ENCODE assay signal across 11 cellular contexts in the genomic region with DNA sequence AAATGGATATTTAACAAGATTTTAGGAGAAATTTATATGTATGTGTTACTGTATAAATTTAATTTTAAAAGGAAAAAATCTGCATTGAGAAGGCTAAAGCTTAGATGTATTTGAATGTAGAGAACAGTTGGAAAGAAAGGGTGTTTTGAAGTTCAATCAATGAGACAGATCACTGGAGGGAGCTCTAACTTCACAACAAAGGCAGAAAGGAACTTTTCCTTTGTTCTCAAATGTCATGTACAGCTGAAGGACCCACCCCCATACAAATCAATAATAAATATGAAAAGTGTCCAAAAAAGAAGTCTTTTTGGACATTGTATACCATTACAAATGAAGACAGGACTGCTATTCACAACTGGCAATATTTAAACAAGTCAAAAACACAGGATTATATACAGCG.
DNase-seq lines count a peak whose midpoint lies in the region; ATAC-seq and TF ChIP-seq lines count a peak whose summit lies in the region.
"Had no signal": no experiment of that assay in that cellular context is flagged by ENCODE, and none has a peak within 500 bp of the region (broad histone marks: within the 10 kb centered on the region; RNA-seq: fewer than 3 reads in every experiment).

No MANE protein-coding gene starts in this region.

- H3K36me3 ChIP-seq in neural cell (ENCODE audit: insufficient read depth, low read length), result no peaks in the 10 kb centered on the region

- H3K4me2 ChIP-seq in neural cell (ENCODE audit: low read length), result no peak overlapping the region

- TF ChIP-seq CTCF in GM13977 (IDR thresholded peaks at IDR 0.05; ENCODE audit: extremely low read depth, insufficient read depth, missing control alignments) (peak; percentile 24), neural cell (IDR thresholded peaks at IDR 0.05; ENCODE audit: poor library complexity, severe bottlenecking) (peak; percentile 81)

- no peak for ATAC-seq in GM18502 (IDR thresholded peaks at IDR 0.05; ENCODE audit: poor library complexity, unreplicated experiment)
- ATAC-seq: naive thymus-derived CD4-positive, alpha-beta T cell; Panc1 had no signal

- no peak for TF ChIP-seq EP300 in neural cell (conservative IDR thresholded peaks at IDR 0.05; ENCODE audit: poor library complexity, severe bottlenecking)

- H3K79me2 ChIP-seq in neural cell (replicated peaks; ENCODE audit: insufficient read depth, low read length), result no peaks in the 10 kb centered on the region

- no peaks in the 10 kb centered on the region for H3K27me3 ChIP-seq in neural cell (ENCODE audit: insufficient read depth, low read depth, low read length)

- peak; percentile 89 for TF ChIP-seq RAD21 in neural cell (conservative IDR thresholded peaks at IDR 0.05)

- no peak overlapping the region for H3K4me3 ChIP-seq in neural cell (ENCODE audit: low read length)

- H3K9ac ChIP-seq in neural cell (ENCODE audit: low read length), result no peak overlapping the region

- in situ Hi-C loops in GM13977 (cut with MboI; ENCODE audit: low pct_unique_long_range_greater_than_20kb, low sequenced_read_pairs, unreplicated experiment), result no loop called here

- H3K9me2 ChIP-seq in neural cell (ENCODE audit: insufficient read depth, low read length), result no peaks in the 10 kb centered on the region

- H4K20me1 ChIP-seq in neural cell (ENCODE audit: insufficient read depth), result no peaks in the 10 kb centered on the region

- no peaks in the 10 kb centered on the region for H3F3A ChIP-seq in neural cell (ENCODE audit: insufficient read depth, low read length, poor library complexity, severe bottlenecking)

- H2AFZ ChIP-seq in neural cell (ENCODE audit: low read depth, low read length), result no peak overlapping the region

- DNase-seq in GM13977 (ENCODE audit: low spot score) (no peak), NCI-H1694 (lab: John Stamatoyannopoulos, UW) (peak; percentile 2), astrocyte of the hippocampus (ENCODE audit: low read depth, low spot score) (peak; percentile 27), nucleus accumbens (lab: John Stamatoyannopoulos, UW) (no peak)
- no peak for DNase-seq in activated naive CD4-positive, alpha-beta T cell (lab: John Stamatoyannopoulos, UW)
- DNase-seq: activated effector memory CD4-positive, alpha-beta T cell treated with Interleukin-2 at 50 U/mL for 16 hours; IMR-90; naive thymus-derived CD4-positive, alpha-beta T cell had no signal

- H3K27ac ChIP-seq in neural cell (ENCODE audit: low read length), result no peak overlapping the region

- no peaks in the 10 kb centered on the region for H3K9me3 ChIP-seq in neural cell (ENCODE audit: low read length)

TF ChIP-seq in neural cell, 6 proteins besides CTCF, POLR2A, EP300 and RAD21:
- peak; percentile 85 for TF ChIP-seq SMC3 (conservative IDR thresholded peaks at IDR 0.05; ENCODE audit: poor library complexity)
- TF ChIP-seq TAF1 (IDR thresholded peaks at IDR 0.05; ENCODE audit: low read depth), result no peak
- TF ChIP-seq POLR2AphosphoS5 (IDR thresholded peaks at IDR 0.05), result no peak

Comparison
In these comparisons a context has a peak if more than half of its experiments do, and no peak if none do; other contexts are left out.
1. DNase-seq: peak in NCI-H1694 (single experiment) and astrocyte of the hippocampus (single experiment); none in GM13977 (single experiment), activated naive CD4-positive, alpha-beta T cell (0 of 4) and nucleus accumbens (0 of 56).